13 cellular contexts compared by ENCODE assay signal in the genomic region with DNA sequence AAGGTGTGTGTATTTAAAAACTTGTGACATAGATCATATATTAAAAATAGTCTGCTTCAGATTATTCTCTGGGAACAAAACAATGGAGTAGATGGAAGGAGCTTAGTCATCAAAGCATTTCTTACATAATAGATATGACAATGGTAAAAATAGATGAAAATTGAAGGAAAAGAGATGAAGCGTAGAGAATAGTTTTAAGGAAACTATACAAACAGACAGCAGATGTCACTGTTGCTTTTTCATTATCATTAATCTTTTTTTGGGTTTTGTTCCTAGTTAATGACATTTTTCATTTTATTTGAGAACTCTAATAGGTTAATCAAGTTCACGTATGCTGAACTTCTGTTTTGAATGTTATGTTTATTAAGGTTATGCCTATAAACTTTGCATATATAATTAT.
DNase-seq lines count a peak whose midpoint lies in the region; ATAC-seq and TF ChIP-seq lines count a peak whose summit lies in the region.
"Had no signal": no experiment of that assay in that cellular context is flagged by ENCODE, and none has a peak within 500 bp of the region (broad histone marks: within the 10 kb centered on the region; RNA-seq: fewer than 3 reads in every experiment).

No MANE protein-coding gene starts in this region.

- H3K9me3 ChIP-seq in hepatocyte (ENCODE audit: low read depth): no peaks in the 10 kb centered on the region
- peaks cover 0 to 2% of the 10 kb centered on the region in 2 donors for H3K9me3 ChIP-seq in left lung
- H3K9me3 ChIP-seq in lower lobe of right lung: no peaks in the 10 kb centered on the region
- H3K9me3 ChIP-seq: body of pancreas, vagina had no signal

- no peak overlapping the region for H3K4me2 ChIP-seq in hepatocyte

- H3K4me3 ChIP-seq in hepatocyte (no peak overlapping the region), left lung (no peak overlapping the region), lower lobe of right lung (no peak overlapping the region)
- H3K4me3 ChIP-seq: body of pancreas, skin epidermis, vagina had no signal

- H4K20me1 ChIP-seq in hepatocyte (ENCODE audit: insufficient read depth, poor library complexity, severe bottlenecking): no peaks in the 10 kb centered on the region

- H3K79me2 ChIP-seq in hepatocyte: no peaks in the 10 kb centered on the region

- 50% methylated on average over 2 of the region's 2 CpGs for WGBS in hepatocyte (ENCODE audit: low lambda C conversion rate, missing lambda C conversion rate)

- no peaks in the 10 kb centered on the region for H3K27me3 ChIP-seq in hepatocyte
- no peaks in the 10 kb centered on the region for H3K27me3 ChIP-seq in left lung
- H3K27me3 ChIP-seq in lower lobe of right lung (ENCODE audit: low read depth): no peaks in the 10 kb centered on the region
- H3K27me3 ChIP-seq: body of pancreas, vagina had no signal

- no peak overlapping the region for H3K27ac ChIP-seq in C4-2B
- no peak overlapping the region for H3K27ac ChIP-seq in hepatocyte
- no peak overlapping the region for H3K27ac ChIP-seq in left lung
- no peak overlapping the region for H3K27ac ChIP-seq in lower lobe of right lung
- H3K27ac ChIP-seq: body of pancreas, skin epidermis, vagina had no signal

- ATAC-seq in left lung (no peak), lower lobe of right lung (no peak)
- ATAC-seq: body of pancreas had no signal

- in situ Hi-C loops in GM13977 (cut with MboI; ENCODE audit: low pct_unique_long_range_greater_than_20kb, low sequenced_read_pairs, unreplicated experiment): no loop called here

- H3K9me2 ChIP-seq in hepatocyte (replicated peaks; ENCODE audit: insufficient read depth): no peaks in the 10 kb centered on the region

- no peak overlapping the region for H2AFZ ChIP-seq in hepatocyte

- DNase-seq in GM13977 (ENCODE audit: low spot score): no peak
- peak; percentile 29 for DNase-seq in OCI-M1 (lab: John Stamatoyannopoulos, UW)
- DNase-seq in hepatocyte (ENCODE audit: low spot score): no peak
- no peak for DNase-seq in left lung
- no peak for DNase-seq in lower lobe of right lung
- DNase-seq in NCI-H146 treated with DMSO at 0.1 percent for 48 hours (lab: John Stamatoyannopoulos, UW; ENCODE audit: unreplicated experiment): no peak
- DNase-seq in MV-4-11 (lab: John Stamatoyannopoulos, UW): no peak
- DNase-seq: activated T-cell treated with anti-CD3 and anti-CD28 coated beads, Interleukin-2, amount 50 U/mL, for 1 hour; body of pancreas; NCI-H1436 treated with DMSO at 0.1 percent for 48 hours had no signal

- H3K4me1 ChIP-seq in hepatocyte (ENCODE audit: insufficient read depth) (no peaks in the 10 kb centered on the region), left lung (no peaks in the 10 kb centered on the region), lower lobe of right lung (no peaks in the 10 kb centered on the region)
- H3K4me1 ChIP-seq: body of pancreas, vagina had no signal

- H3K36me3 ChIP-seq in hepatocyte (replicated peaks; ENCODE audit: insufficient read depth, low read depth) (no peaks in the 10 kb centered on the region), left lung (no peaks in the 10 kb centered on the region), lower lobe of right lung (no peaks in the 10 kb centered on the region)
- H3K36me3 ChIP-seq: vagina had no signal

- intact Hi-C loops in left lung (cut with DNase I) (no loop called here), lower lobe of right lung (cut with DNase I) (no loop called here)

- TF ChIP-seq CTCF in C4-2B (conservative IDR thresholded peaks at IDR 0.05): peak; percentile 41
- peak; percentile 33 for TF ChIP-seq CTCF in GM13977 (IDR thresholded peaks at IDR 0.05; ENCODE audit: extremely low read depth, insufficient read depth, missing control alignments)
- TF ChIP-seq CTCF in hepatocyte (IDR thresholded peaks at IDR 0.05; ENCODE audit: poor library complexity): peak; percentile 52
- TF ChIP-seq CTCF in left lung (IDR thresholded peaks at IDR 0.05): no peak
- no peak for TF ChIP-seq CTCF in lower lobe of right lung (IDR thresholded peaks at IDR 0.05)

Comparison
In these comparisons a context has a peak if more than half of its experiments do, and no peak if none do; other contexts are left out.
1. CTCF ChIP-seq: peak in C4-2B (single experiment), GM13977 (single experiment) and hepatocyte (single experiment); none in left lung (0 of 2) and lower lobe of right lung (single experiment).